In the genomic region with DNA sequence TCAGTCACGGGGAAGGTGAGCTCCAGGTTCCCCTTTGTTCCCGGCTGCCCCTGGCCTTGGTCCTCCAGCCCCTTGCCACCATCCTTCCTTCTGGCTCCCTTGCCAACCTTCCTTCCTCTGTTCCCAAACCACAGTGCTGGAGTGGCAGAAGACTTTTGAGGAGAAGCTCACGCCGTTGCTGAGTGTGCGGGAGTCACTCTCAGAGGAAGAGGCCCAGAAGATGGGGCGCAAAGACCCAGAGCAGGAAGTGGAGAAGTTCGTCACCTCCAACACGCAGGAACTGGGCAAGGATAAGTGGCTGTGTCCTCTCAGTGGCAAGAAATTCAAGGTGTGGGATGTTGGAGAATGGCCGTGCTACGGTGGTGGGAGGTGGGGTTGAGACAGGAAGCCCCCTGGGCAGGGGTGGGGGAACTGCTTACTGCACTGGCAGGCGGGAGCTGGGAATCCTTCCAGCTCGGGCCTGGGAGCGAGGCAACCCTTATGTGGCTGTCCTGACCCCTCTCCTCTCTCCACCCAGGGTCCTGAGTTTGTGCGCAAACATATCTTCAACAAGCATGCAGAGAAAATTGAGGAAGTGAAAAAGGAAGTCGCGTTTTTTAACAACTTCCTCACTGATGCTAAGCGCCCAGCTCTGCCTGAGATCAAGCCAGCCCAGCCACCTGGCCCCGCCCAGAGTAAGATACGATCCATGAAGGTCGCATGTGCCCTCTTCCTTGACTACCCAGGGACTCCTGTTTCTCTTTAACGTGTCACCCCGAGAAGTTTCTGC, we compare ENCODE assay signal across 1 cellular context.
TF ChIP-seq lines count a peak whose summit lies in the region.

No MANE protein-coding gene starts in this region.

TF ChIP-seq in HEK293, 187 proteins besides CTCF, POLR2A, EP300 and RAD21 (continued from another document):
- no peak for TF ChIP-seq ZBTB26 (tag by site-specific recombination; optimal IDR thresholded peaks at IDR 0.05)
- no peak for TF ChIP-seq ZNF112 (tag by site-specific recombination; IDR thresholded peaks at IDR 0.05)
- TF ChIP-seq ZBTB48 (tag by site-specific recombination; IDR thresholded peaks at IDR 0.05) = 0 out of 2 replicates have a peak, but pooled peaks have one; percentile 17
- 0 out of 2 replicates have a peak, but pooled peaks have one; percentile 20 for TF ChIP-seq GLIS2 (tag by site-specific recombination; IDR thresholded peaks at IDR 0.05)
- TF ChIP-seq ZNF837 (tag by site-specific recombination; IDR thresholded peaks at IDR 0.05) = 0 out of 2 replicates have a peak, but pooled peaks have one; percentile 70
- no peak for TF ChIP-seq ZNF585B (tag by site-specific recombination; IDR thresholded peaks at IDR 0.05)
- TF ChIP-seq ZNF266 (tag by site-specific recombination; IDR thresholded peaks at IDR 0.05; ENCODE audit: low read depth) = no peak
- TF ChIP-seq, protein P1, sequence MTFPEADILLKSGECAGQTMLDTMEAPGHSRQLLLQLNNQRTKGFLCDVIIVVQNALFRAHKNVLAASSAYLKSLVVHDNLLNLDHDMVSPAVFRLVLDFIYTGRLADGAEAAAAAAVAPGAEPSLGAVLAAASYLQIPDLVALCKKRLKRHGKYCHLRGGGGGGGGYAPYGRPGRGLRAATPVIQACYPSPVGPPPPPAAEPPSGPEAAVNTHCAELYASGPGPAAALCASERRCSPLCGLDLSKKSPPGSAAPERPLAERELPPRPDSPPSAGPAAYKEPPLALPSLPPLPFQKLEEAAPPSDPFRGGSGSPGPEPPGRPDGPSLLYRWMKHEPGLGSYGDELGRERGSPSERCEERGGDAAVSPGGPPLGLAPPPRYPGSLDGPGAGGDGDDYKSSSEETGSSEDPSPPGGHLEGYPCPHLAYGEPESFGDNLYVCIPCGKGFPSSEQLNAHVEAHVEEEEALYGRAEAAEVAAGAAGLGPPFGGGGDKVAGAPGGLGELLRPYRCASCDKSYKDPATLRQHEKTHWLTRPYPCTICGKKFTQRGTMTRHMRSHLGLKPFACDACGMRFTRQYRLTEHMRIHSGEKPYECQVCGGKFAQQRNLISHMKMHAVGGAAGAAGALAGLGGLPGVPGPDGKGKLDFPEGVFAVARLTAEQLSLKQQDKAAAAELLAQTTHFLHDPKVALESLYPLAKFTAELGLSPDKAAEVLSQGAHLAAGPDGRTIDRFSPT (tag by site-specific recombination; IDR thresholded peaks at IDR 0.05) = 0 out of 2 replicates have a peak, but pooled peaks have one; percentile 32
- no peak for TF ChIP-seq ZNF704 (tag by site-specific recombination; IDR thresholded peaks at IDR 0.05)
- TF ChIP-seq YY1 (tag by site-specific recombination; IDR thresholded peaks at IDR 0.05) = no peak
- 0 out of 2 replicates have a peak, but pooled peaks have one; percentile 51 for TF ChIP-seq PRDM1 (tag by site-specific recombination; IDR thresholded peaks at IDR 0.05)
- peak; percentile 89 for TF ChIP-seq ZNF341 (tag by site-specific recombination; IDR thresholded peaks at IDR 0.05; ENCODE audit: low read depth)
- peak; percentile 39 for TF ChIP-seq EGR2 (tag by site-specific recombination; IDR thresholded peaks at IDR 0.05; ENCODE audit: low read depth)
